ENCODE assay signal across 8 cellular contexts in the genomic region with DNA sequence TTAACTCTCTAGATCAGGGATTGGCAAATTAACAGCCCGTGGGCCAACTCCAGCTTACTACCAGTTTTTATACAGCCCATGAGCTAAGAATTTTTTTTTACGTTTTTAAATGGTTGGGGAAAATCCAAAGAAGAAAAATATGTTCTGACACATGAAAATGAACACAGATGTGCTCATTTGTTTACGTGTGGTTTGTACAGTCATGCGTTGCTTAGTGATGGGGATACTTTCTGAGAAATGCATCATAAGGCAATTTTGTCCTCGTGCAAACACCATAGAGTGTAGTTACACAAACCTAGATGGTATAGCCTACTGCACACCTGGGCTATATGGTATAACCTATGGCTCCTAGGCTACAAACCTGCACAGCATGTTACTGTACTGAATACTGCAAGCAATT. TPM values are rescaled to one million over a fixed set of nuclear protein-coding genes. Genes with fewer than 3 reads are reported as not detected.
DNase-seq lines count a peak whose midpoint lies in the region; ATAC-seq lines count a peak whose summit lies in the region.

No MANE protein-coding gene starts in this region.

- H3K36me3 ChIP-seq in SJCRH30 = no peaks in the 10 kb centered on the region

- no peaks in the 10 kb centered on the region for H3K27me3 ChIP-seq in SJCRH30

- DNase-seq in AG08396 (ENCODE audit: low spot score) (peak; percentile 59), dedifferentiated amniotic fluid mesenchymal stem cell (ENCODE audit: extremely low spot score) (peak; percentile 88), SJCRH30 (no peak), OCI-M1 (lab: John Stamatoyannopoulos, UW) (no peak), NK-92 (lab: John Stamatoyannopoulos, UW; ENCODE audit: unreplicated experiment) (no peak)
- no peak for DNase-seq in activated CD8-positive, alpha-beta memory T cell treated with anti-CD3 and anti-CD28 coated beads, Interleukin-2, amount 50 U/mL, for 48 hours

- no peaks in the 10 kb centered on the region for H3K4me1 ChIP-seq in SJCRH30

- no peak overlapping the region for H3K27ac ChIP-seq in SJCRH30

- ATAC-seq in GM19025 (IDR thresholded peaks at IDR 0.05; ENCODE audit: low read depth, unreplicated experiment) (peak; percentile 82), HG03442 (IDR thresholded peaks at IDR 0.05; ENCODE audit: unreplicated experiment) (peak; percentile 87)

- no peak overlapping the region for H3K4me3 ChIP-seq in SJCRH30

- H3K9me3 ChIP-seq in SJCRH30 (replicated peaks) = no peaks in the 10 kb centered on the region

RNA-seq across cellular contexts. Expression of gene SMKR1, which starts 8.3 kb away (rescaled TPM):
- not detected in 2 replicates for total RNA-seq in SJCRH30 (2014; rRNA removed; shearing (Covaris generic))

RNA-seq across cellular contexts. Expression of gene STRIP2, which starts 59.8 kb away (rescaled TPM):
- total RNA-seq in SJCRH30 (2014; rRNA removed; shearing (Covaris generic)) = 11.4 and 16.7 TPM in 2 replicates

Comparison
In these comparisons a context has a peak if more than half of its experiments do, and no peak if none do; other contexts are left out.
1. DNase-seq: peak in AG08396 (single experiment) and dedifferentiated amniotic fluid mesenchymal stem cell (single experiment); none in activated CD8-positive, alpha-beta memory T cell treated with anti-CD3 and anti-CD28 coated beads, Interleukin-2, amount 50 U/mL, for 48 hours (single experiment), SJCRH30 (0 of 2), OCI-M1 (single experiment) and NK-92 (single experiment).